Comparison of ENCODE assay signal across 2 cellular contexts in the genomic region with DNA sequence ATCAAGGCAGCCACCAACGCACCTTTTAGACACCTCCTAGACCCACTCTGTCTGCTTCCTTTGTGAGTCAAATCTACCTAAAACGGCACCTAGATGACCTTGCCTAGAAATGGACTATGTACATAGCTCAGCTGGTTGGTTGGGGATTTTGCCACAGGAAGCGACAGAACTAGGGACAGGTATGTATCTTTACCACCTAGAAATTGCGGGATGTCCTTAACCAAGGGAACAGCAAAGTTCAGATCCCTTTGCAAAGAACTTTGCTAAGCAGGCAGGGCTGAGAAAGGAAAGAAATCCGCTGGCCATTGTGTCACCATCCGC.
TF ChIP-seq lines count a peak whose summit lies in the region.

No MANE protein-coding gene starts in this region.

TF ChIP-seq in A549, 52 proteins besides CTCF, POLR2A, EP300 and RAD21:
- TF ChIP-seq, protein P1, sequence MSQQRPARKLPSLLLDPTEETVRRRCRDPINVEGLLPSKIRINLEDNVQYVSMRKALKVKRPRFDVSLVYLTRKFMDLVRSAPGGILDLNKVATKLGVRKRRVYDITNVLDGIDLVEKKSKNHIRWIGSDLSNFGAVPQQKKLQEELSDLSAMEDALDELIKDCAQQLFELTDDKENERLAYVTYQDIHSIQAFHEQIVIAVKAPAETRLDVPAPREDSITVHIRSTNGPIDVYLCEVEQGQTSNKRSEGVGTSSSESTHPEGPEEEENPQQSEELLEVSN (IDR thresholded peaks at IDR 0.05; ENCODE audit: borderline replicate concordance, low read depth) = no peak
- TF ChIP-seq, protein P2, sequence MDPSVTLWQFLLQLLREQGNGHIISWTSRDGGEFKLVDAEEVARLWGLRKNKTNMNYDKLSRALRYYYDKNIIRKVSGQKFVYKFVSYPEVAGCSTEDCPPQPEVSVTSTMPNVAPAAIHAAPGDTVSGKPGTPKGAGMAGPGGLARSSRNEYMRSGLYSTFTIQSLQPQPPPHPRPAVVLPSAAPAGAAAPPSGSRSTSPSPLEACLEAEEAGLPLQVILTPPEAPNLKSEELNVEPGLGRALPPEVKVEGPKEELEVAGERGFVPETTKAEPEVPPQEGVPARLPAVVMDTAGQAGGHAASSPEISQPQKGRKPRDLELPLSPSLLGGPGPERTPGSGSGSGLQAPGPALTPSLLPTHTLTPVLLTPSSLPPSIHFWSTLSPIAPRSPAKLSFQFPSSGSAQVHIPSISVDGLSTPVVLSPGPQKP (IDR thresholded peaks at IDR 0.05; ENCODE audit: low read depth, low read length) = no peak

TF ChIP-seq in IMR-90, 13 proteins besides CTCF, POLR2A, EP300 and RAD21 (continued from another document):
- TF ChIP-seq MXI1 (IDR thresholded peaks at IDR 0.05; ENCODE audit: borderline replicate concordance, low read depth, low read length) = no peak
- TF ChIP-seq SMC3 (IDR thresholded peaks at IDR 0.05; ENCODE audit: low read depth, low read length) = no peak
- no peak for TF ChIP-seq MAFK (IDR thresholded peaks at IDR 0.05; ENCODE audit: low read depth, low read length)
